ENCODE assay signal across 10 cellular contexts in the genomic region with DNA sequence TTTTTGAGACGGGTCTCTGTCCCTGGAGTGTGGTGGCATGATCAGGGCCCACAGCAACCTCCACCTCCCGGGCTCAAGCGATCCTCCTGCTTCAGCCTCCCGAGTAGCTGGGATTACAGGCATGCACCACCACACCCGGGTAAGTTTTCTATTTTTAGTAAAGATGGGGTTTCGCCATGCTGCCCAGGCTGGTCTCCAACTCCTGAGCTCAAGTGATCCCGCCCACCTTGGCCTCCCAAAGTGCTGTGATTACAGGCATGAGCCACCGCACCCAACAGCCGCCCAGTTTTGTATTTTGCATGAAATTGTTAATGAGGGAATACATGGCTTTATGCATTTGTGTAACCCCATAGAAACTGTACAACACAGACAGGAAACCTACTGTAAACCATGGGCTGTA. TPM values are rescaled to one million over a fixed set of nuclear protein-coding genes. Genes with fewer than 3 reads are reported as not detected.
DNase-seq lines count a peak whose midpoint lies in the region; ATAC-seq and TF ChIP-seq lines count a peak whose summit lies in the region.
"Had no signal": no experiment of that assay in that cellular context is flagged by ENCODE, and none has a peak within 500 bp of the region (broad histone marks: within the 10 kb centered on the region; RNA-seq: fewer than 3 reads in every experiment).

No MANE protein-coding gene starts in this region.

- POLR2A ChIA-PET in MCF 10A (lab: Yijun Ruan, JAX): interaction anchor here (0.6 to 2.7 kb wide), 10 partner anchors 11 to 330 kb away, joined by 3 to 25 read pairs (median 6); a partner anchor contains a TSS

- H3K9me3 ChIP-seq in mammary epithelial cell (replicated peaks; ENCODE audit: insufficient read depth, low read length): no peaks in the 10 kb centered on the region
- H3K9me3 ChIP-seq in iPS-20b (ENCODE audit: insufficient read depth, low read depth, low read length): no peaks in the 10 kb centered on the region
- no peaks in the 10 kb centered on the region for H3K9me3 ChIP-seq in HAP-1
- H3K9me3 ChIP-seq: testis had no signal

- no peak overlapping the region for H3K4me2 ChIP-seq in mammary epithelial cell (ENCODE audit: insufficient read depth, low read depth, low read length)

- TF ChIP-seq CTCF in MCF 10A (IDR thresholded peaks at IDR 0.05; ENCODE audit: unreplicated experiment) (no peak), mammary epithelial cell (conservative IDR thresholded peaks at IDR 0.05 in 1 of 2, IDR thresholded peaks at IDR 0.05 in 1 of 2; ENCODE audit: extremely low read depth in 1 of 2, insufficient read depth in 1 of 2, low read depth in 1 of 2, low read length in 2 of 2) (no peak), VCaP (conservative IDR thresholded peaks at IDR 0.05) (no peak), type B pancreatic cell (conservative IDR thresholded peaks at IDR 0.05) (no peak), chondrocyte (IDR thresholded peaks at IDR 0.05) (no peak)

- BruUV-seq in MCF 10A (replicated peaks; lab: Mats Ljungman, UMichigan) (no TSS peak), mammary epithelial cell (replicated peaks; lab: Mats Ljungman, UMichigan) (no TSS peak)

- H3K9me3 Mint-ChIP-seq in MCF 10A (ENCODE audit: unreplicated experiment): no peaks in the 10 kb centered on the region
- H3K9me3 Mint-ChIP-seq in type B pancreatic cell: no peaks in the 10 kb centered on the region
- no peaks in the 10 kb centered on the region for H3K9me3 Mint-ChIP-seq in chondrocyte (ENCODE audit: low read depth)

- H3K4me1 ChIP-seq in mammary epithelial cell (ENCODE audit: insufficient read depth, low read length) (peaks cover 7% of the 10 kb centered on the region), iPS-20b (ENCODE audit: insufficient read depth, low read length) (peaks cover 2% of the 10 kb centered on the region; the same call in 1 of the 2 replicates), HAP-1 (peaks cover 36% of the 10 kb centered on the region)
- H3K4me1 ChIP-seq: foreskin keratinocyte had no signal

- H3K27me3 Mint-ChIP-seq in MCF 10A (ENCODE audit: insufficient read depth, unreplicated experiment) (no peaks in the 10 kb centered on the region), type B pancreatic cell (no peaks in the 10 kb centered on the region), chondrocyte (ENCODE audit: low read depth) (no peaks in the 10 kb centered on the region)

- H3K9ac ChIP-seq in mammary epithelial cell (ENCODE audit: insufficient read depth, low read length): no peak overlapping the region
- no peak overlapping the region for H3K9ac ChIP-seq in iPS-20b (ENCODE audit: low read depth, low read length)

- peaks cover 28% of the 10 kb centered on the region for H3K79me2 ChIP-seq in mammary epithelial cell (ENCODE audit: insufficient read depth, low read length)

- H3K27ac ChIP-seq in mammary epithelial cell (ENCODE audit: insufficient read depth, low read depth, low read length) (no peak overlapping the region), VCaP (peak overlapping the region; percentile 91), iPS-20b (ENCODE audit: low read length) (no peak overlapping the region)
- H3K27ac ChIP-seq: foreskin keratinocyte had no signal

- H3K4me1 Mint-ChIP-seq in MCF 10A (ENCODE audit: insufficient read depth, unreplicated experiment) (no peaks in the 10 kb centered on the region), type B pancreatic cell (ENCODE audit: unreplicated experiment) (peaks cover 7% of the 10 kb centered on the region), chondrocyte (ENCODE audit: low read depth) (peaks cover 27% of the 10 kb centered on the region)

- H3K27ac Mint-ChIP-seq in MCF 10A (ENCODE audit: low read depth, unreplicated experiment) (peak overlapping the region; percentile 74), type B pancreatic cell (peak overlapping the region; percentile 97), chondrocyte (ENCODE audit: unreplicated experiment) (no peak overlapping the region)

- H3K27me3 ChIP-seq in mammary epithelial cell (ENCODE audit: insufficient read depth, low read length) (no peaks in the 10 kb centered on the region), iPS-20b (ENCODE audit: insufficient read depth, low read length) (no peaks in the 10 kb centered on the region; the same call in 1 of the 2 replicates), HAP-1 (ENCODE audit: low read depth) (no peaks in the 10 kb centered on the region)
- H3K27me3 ChIP-seq: foreskin keratinocyte, testis had no signal

- dilution Hi-C loops in mammary epithelial cell (cut with HindIII; ENCODE audit: low sequenced_read_pairs): no loop called here

- H3K4me3 ChIP-seq in mammary epithelial cell (replicated peaks in 1 of 3; ENCODE audit: insufficient read depth in 1 of 3, low read depth in 2 of 3, low read length in 3 of 3) (no peak overlapping the region), iPS-20b (ENCODE audit: low read length) (0 out of 2 replicates have a peak overlapping the region, but pooled peaks have one; percentile 43), HAP-1 (no peak overlapping the region)
- H3K4me3 ChIP-seq: testis had no signal

- 63% methylated on average over 8 of the region's 9 CpGs for WGBS in mammary epithelial cell (ENCODE audit: low coverage, missing lambda C conversion rate)

- no peak for DNase-seq in MCF 10A (ENCODE audit: unreplicated experiment)
- no peak for DNase-seq in mammary epithelial cell
- DNase-seq in type B pancreatic cell (ENCODE audit: extremely low spot score, unreplicated experiment): no peak
- DNase-seq in HAP-1 (ENCODE audit: low spot score in 2 of 2): no peak
- DNase-seq in chondrocyte (ENCODE audit: low spot score): no peak

- H2AFZ ChIP-seq in mammary epithelial cell (ENCODE audit: low read depth, low read length): no peak overlapping the region

- ATAC-seq in HG02642 (IDR thresholded peaks at IDR 0.05; ENCODE audit: poor library complexity, unreplicated experiment): no peak

- H3K4me3 Mint-ChIP-seq in MCF 10A (ENCODE audit: unreplicated experiment) (peak overlapping the region; percentile 79), type B pancreatic cell (peak overlapping the region; percentile 3), chondrocyte (ENCODE audit: unreplicated experiment) (no peak overlapping the region)

- H4K20me1 ChIP-seq in mammary epithelial cell (ENCODE audit: insufficient read depth, low read length): no peaks in the 10 kb centered on the region

- CTCF ChIA-PET in MCF 10A (lab: Yijun Ruan, JAX): interaction anchor here (0.6 to 1.3 kb wide), 4 partner anchors 18 to 444 kb away, joined by 3 to 5 read pairs (median 3); no protein-coding TSS in a partner anchor
- CTCF ChIA-PET in mammary epithelial cell (lab: Charles Lee; ENCODE audit: low non-redundant PET): interaction anchor here (0.6 kb wide), 1 partner anchor 53 kb away, joined by 3 read pairs; no protein-coding TSS in a partner anchor

- peaks cover 5% of the 10 kb centered on the region for H3K36me3 ChIP-seq in mammary epithelial cell (ENCODE audit: insufficient read depth, low read length)
- peaks cover 11% of the 10 kb centered on the region for H3K36me3 ChIP-seq in iPS-20b (ENCODE audit: insufficient read depth, low read depth, low read length)
- peaks cover 37% of the 10 kb centered on the region for H3K36me3 ChIP-seq in HAP-1 (replicated peaks)

- intact Hi-C loops in MCF 10A (cut with micrococcal nuclease) (no loop called here), mammary epithelial cell (cut with micrococcal nuclease) (loop anchor here (2.0 kb wide), 1 partner anchor 42 kb away; a partner anchor contains a TSS)

- H3K36me3 Mint-ChIP-seq in MCF 10A (ENCODE audit: insufficient read depth, unreplicated experiment) (peaks cover 10% of the 10 kb centered on the region), type B pancreatic cell (peaks cover 4% of the 10 kb centered on the region), chondrocyte (ENCODE audit: low read depth) (peaks cover 4% of the 10 kb centered on the region)

- in situ Hi-C loops in mammary epithelial cell (cut with MboI; ENCODE audit: low sequenced_read_pairs in 2 of 2): no loop called here
- in situ Hi-C loops in HAP-1 (cut with MboI; ENCODE audit: low sequenced_read_pairs): no loop called here

RNA-seq across cellular contexts. Expression of a gene that starts 2.8 kb away (rescaled TPM):
- 2.3 and 2.6 TPM in 2 replicates for total RNA-seq in MCF 10A (2022)
- total RNA-seq in mammary epithelial cell: 1 to 10 TPM; 1.3 to 2.3 TPM
- polyA plus RNA-seq in mammary epithelial cell: 0.66 TPM
- 3.4 TPM for polyA minus RNA-seq in mammary epithelial cell
- total RNA-seq in type B pancreatic cell (ENCODE audit: low replicate concordance): 7.7 and 8.8 TPM in 2 replicates
- total RNA-seq in chondrocyte: 2.8 to 3.7 TPM (median 3.1 TPM) in 3 replicates

RNA-seq across cellular contexts. Expression of a gene that starts 6.0 kb away (rescaled TPM):
- total RNA-seq in MCF 10A (2022): 166 and 196 TPM in 2 replicates
- total RNA-seq in mammary epithelial cell: 100 to 1,000 TPM in 1 of 2 donors, 10 to 100 TPM in 1; 90.4 to 115 TPM
- 193 TPM for polyA plus RNA-seq in mammary epithelial cell
- polyA minus RNA-seq in mammary epithelial cell: 94.6 TPM
- 73.8 and 82.7 TPM in 2 replicates for total RNA-seq in type B pancreatic cell (ENCODE audit: low replicate concordance)
- 89.5 to 99.8 TPM (median 91.4 TPM) in 3 replicates for total RNA-seq in chondrocyte

RNA-seq across cellular contexts. Expression of a gene that starts 15.6 kb away (rescaled TPM):
- 0.23 TPM in 1 of 2 replicates, not detected in the other for total RNA-seq in MCF 10A (2022)
- total RNA-seq in mammary epithelial cell: not detected
- not detected for polyA plus RNA-seq in mammary epithelial cell
- not detected for polyA minus RNA-seq in mammary epithelial cell
- 4.9 and 6.7 TPM in 2 replicates for total RNA-seq in type B pancreatic cell (ENCODE audit: low replicate concordance)
- 6.5 to 13.4 TPM (median 13.1 TPM) in 3 replicates for total RNA-seq in chondrocyte

RNA-seq across cellular contexts. Expression of a gene that starts 24.4 kb away (rescaled TPM):
- total RNA-seq in MCF 10A (2022) (not detected in 2 replicates), mammary epithelial cell (not detected), type B pancreatic cell (ENCODE audit: low replicate concordance) (not detected in 2 replicates), chondrocyte (not detected in 3 replicates)
- not detected for polyA plus RNA-seq in mammary epithelial cell
- not detected for polyA minus RNA-seq in mammary epithelial cell
- total RNA-seq: foreskin keratinocyte had no signal
- polyA plus RNA-seq: foreskin keratinocyte had no signal

RNA-seq across cellular contexts. Expression of a gene that starts 42.8 kb away (rescaled TPM):
- total RNA-seq in MCF 10A (2022): 40.3 and 44.5 TPM in 2 replicates
- total RNA-seq in mammary epithelial cell: 10 to 100 TPM; 21.8 to 47.6 TPM
- polyA plus RNA-seq in mammary epithelial cell: 8.4 TPM
- 98.5 TPM for polyA minus RNA-seq in mammary epithelial cell
- total RNA-seq in type B pancreatic cell (ENCODE audit: low replicate concordance): 81.2 and 98.0 TPM in 2 replicates
- 60.1 to 89.9 TPM (median 67.2 TPM) in 3 replicates for total RNA-seq in chondrocyte
